Comparison of ENCODE assay signal across 8 cellular contexts in the genomic region with DNA sequence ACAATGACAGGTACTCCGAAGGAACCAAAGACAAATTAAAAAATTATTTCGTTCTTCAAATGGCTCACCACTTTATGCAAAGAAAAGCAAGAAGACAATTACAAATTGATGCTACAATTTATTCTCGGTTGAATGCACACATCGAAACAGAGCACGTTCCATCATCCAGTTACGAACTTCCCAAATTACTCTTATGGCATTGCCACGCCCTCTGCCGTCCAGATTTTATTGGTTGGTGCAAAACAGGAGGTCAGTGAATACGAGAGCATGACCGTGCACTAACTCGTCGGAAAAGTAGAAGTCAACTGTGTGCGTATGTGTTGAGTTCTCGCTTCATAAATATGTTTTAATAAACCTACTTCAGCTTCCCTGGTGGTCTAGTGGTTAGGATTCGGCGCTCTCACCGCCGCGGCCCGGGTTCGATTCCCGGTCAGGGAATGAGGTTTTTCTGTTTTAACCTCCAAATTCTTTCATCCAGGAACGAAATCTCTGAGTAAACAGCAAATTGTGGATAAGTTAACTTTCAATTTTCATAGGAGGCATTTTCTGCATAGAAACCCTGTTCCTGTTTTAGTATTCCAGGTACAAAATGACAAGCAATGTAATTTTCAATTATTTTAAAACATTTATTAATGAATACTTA. TPM values are rescaled to one million over a fixed set of nuclear protein-coding genes. Genes with fewer than 3 reads are reported as not detected.
DNase-seq lines count a peak whose midpoint lies in the region; ATAC-seq and TF ChIP-seq lines count a peak whose summit lies in the region.

No MANE protein-coding gene starts in this region.

- H3K27ac ChIP-seq in angular gyrus (ENCODE audit: low read depth, low read length), result peak overlapping the region; percentile 86
- peak overlapping the region; percentile 83 to 87 for H3K27ac ChIP-seq in right atrium auricular region
- peak overlapping the region; percentile 68 for H3K27ac ChIP-seq in psoas muscle
- H3K27ac ChIP-seq in urinary bladder (ENCODE audit: low read depth), result no peak overlapping the region

- H3K4me1 ChIP-seq in right atrium auricular region, result peaks cover 0 to 11% of the 10 kb centered on the region in 2 donors
- no peaks in the 10 kb centered on the region for H3K4me1 ChIP-seq in psoas muscle
- H3K4me1 ChIP-seq in urinary bladder (ENCODE audit: insufficient read depth), result no peaks in the 10 kb centered on the region

- CTCF ChIA-PET in HEK293T (lab: Yijun Ruan, JAX), result interaction anchor here (1.1 to 3.3 kb wide), 3 partner anchors 14 to 144 kb away, joined by 3 to 18 read pairs (median 4); no protein-coding TSS in a partner anchor

- H3K4me3 ChIP-seq in right atrium auricular region (peak overlapping the region; percentile 55 to 56), psoas muscle (peak overlapping the region; percentile 80), urinary bladder (ENCODE audit: low read depth, low read length) (peak overlapping the region; percentile 51)

- intact Hi-C loops in psoas muscle (cut with DNase I), result loop anchor here in 1 of 2 donors (1.0 to 5.0 kb wide), 5 partner anchors 35 to 144 kb away; no protein-coding TSS in a partner anchor

- H3K4me1 Mint-ChIP-seq in T-helper 17 cell, result peaks cover 35% of the 10 kb centered on the region

- DNase-seq in DMS53 (lab: John Stamatoyannopoulos, UW), result peak; percentile 94
- DNase-seq in HEK293T (ENCODE audit: extremely low spot score), result peak; percentile 69
- peak; percentile 67 for DNase-seq in NCI-H1436 (lab: John Stamatoyannopoulos, UW)
- DNase-seq in T-helper 17 cell, result peak; percentile 28 to 56 (median 51)
- peak; percentile 93 for DNase-seq in right atrium auricular region (ENCODE audit: low spot score)
- DNase-seq in psoas muscle, result peak; percentile 68 to 78

- peak overlapping the region; percentile 88 for H3K4me3 Mint-ChIP-seq in T-helper 17 cell

- H3K36me3 ChIP-seq in right atrium auricular region, result no peaks in the 10 kb centered on the region
- no peaks in the 10 kb centered on the region for H3K36me3 ChIP-seq in psoas muscle (ENCODE audit: insufficient read depth in 1 of 2, low read depth in 1 of 2)
- H3K36me3 ChIP-seq in urinary bladder (ENCODE audit: insufficient read depth), result no peaks in the 10 kb centered on the region

- H3K9me3 ChIP-seq in T-helper 17 cell (ENCODE audit: control insufficient read depth, low read length, poor library complexity, severe bottlenecking) (no peaks in the 10 kb centered on the region), right atrium auricular region (no peaks in the 10 kb centered on the region), psoas muscle (no peaks in the 10 kb centered on the region)

- peaks cover 21% of the 10 kb centered on the region for H3K27me3 Mint-ChIP-seq in T-helper 17 cell

- ATAC-seq in T-helper 17 cell, result peak; percentile 73
- ATAC-seq in psoas muscle, result peak; percentile 78 to 87 (median 84)

- H3K27me3 ChIP-seq in right atrium auricular region (no peaks in the 10 kb centered on the region), psoas muscle (ENCODE audit: insufficient read depth in 3 of 3, low read length in 2 of 3) (peaks cover 0 to 15% (median 7%) of the 10 kb centered on the region in 3 donors)

- H3K27ac Mint-ChIP-seq in T-helper 17 cell, result peak overlapping the region; percentile 96

- POLR2A ChIA-PET in HEK293T (lab: Yijun Ruan, JAX), result interaction anchor here (1.2 to 4.3 kb wide), 7 partner anchors 28 to 144 kb away, joined by 3 to 23 read pairs (median 4); a partner anchor contains a TSS

- peaks cover 7% of the 10 kb centered on the region for H3K36me3 Mint-ChIP-seq in T-helper 17 cell (ENCODE audit: low read depth)

- 0 to 1% (median 0%) methylated on average over 23 of the region's 23 CpGs for WGBS in psoas muscle, 3 donors
- under 1% methylated on average over 23 of the region's 23 CpGs for WGBS in urinary bladder

- no peak for TF ChIP-seq CTCF in right atrium auricular region (IDR thresholded peaks at IDR 0.05)
- TF ChIP-seq CTCF in psoas muscle (IDR thresholded peaks at IDR 0.05), result no peak

TF ChIP-seq in HEK293T, 16 proteins besides CTCF, POLR2A, EP300 and RAD21:
- TF ChIP-seq FOXK2 (IDR thresholded peaks at IDR 0.05), result 0 out of 2 replicates have a peak, but pooled peaks have one; percentile 47
- peak; percentile 68; the same call in 1 of the 2 replicates for TF ChIP-seq LEF1 (IDR thresholded peaks at IDR 0.05; ENCODE audit: borderline replicate concordance)
- peak; percentile 36; the same call in 1 of the 2 replicates for TF ChIP-seq FOXM1 (IDR thresholded peaks at IDR 0.05; ENCODE audit: borderline replicate concordance)
- TF ChIP-seq ELF4 (IDR thresholded peaks at IDR 0.05), result no peak
- TF ChIP-seq, protein P1, sequence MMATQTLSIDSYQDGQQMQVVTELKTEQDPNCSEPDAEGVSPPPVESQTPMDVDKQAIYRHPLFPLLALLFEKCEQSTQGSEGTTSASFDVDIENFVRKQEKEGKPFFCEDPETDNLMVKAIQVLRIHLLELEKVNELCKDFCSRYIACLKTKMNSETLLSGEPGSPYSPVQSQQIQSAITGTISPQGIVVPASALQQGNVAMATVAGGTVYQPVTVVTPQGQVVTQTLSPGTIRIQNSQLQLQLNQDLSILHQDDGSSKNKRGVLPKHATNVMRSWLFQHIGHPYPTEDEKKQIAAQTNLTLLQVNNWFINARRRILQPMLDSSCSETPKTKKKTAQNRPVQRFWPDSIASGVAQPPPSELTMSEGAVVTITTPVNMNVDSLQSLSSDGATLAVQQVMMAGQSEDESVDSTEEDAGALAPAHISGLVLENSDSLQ (IDR thresholded peaks at IDR 0.05), result peak; percentile 35; the same call in 1 of the 2 replicates

RNA-seq across cellular contexts. Expression of a gene that starts 23.2 kb away (rescaled TPM):
- total RNA-seq in T-helper 17 cell (under 1 TPM; 0.10 to 0.40 TPM), right atrium auricular region (under 1 TPM in 1 of 2 donors, not detected in 1; 0.24 TPM), psoas muscle (under 1 TPM in 3 of 4 donors, not detected in 1; 0.13 to 0.36 (median 0.22) TPM), urinary bladder (3.2 TPM)
- polyA plus RNA-seq in psoas muscle (under 1 TPM in 2 of 3 donors, not detected in 1; 0.09 to 0.10 TPM), urinary bladder (1.3 TPM)

RNA-seq across cellular contexts. Expression of a gene that starts 58.2 kb away (rescaled TPM):
- total RNA-seq in T-helper 17 cell (10 to 100 TPM; 21.9 to 22.0 TPM), right atrium auricular region (10 to 100 TPM; 22.3 to 28.5 TPM), psoas muscle (10 to 100 TPM; 15.0 to 26.0 (median 23.6) TPM), urinary bladder (73.3 TPM)
- polyA plus RNA-seq in psoas muscle (10 to 100 TPM; 15.5 to 42.8 (median 39.5) TPM), urinary bladder (35.0 TPM)
